ENCODE assay signal across 19 cellular contexts in genomic region chr4:37763164-37763444, GRCh38.
DNase-seq lines count a peak whose midpoint lies in the region; ATAC-seq, FAIRE-seq and TF ChIP-seq lines count a peak whose summit lies in the region.
"Had no signal": no experiment of that assay in that cellular context is flagged by ENCODE, and none has a peak within 500 bp of the region (broad histone marks: within the 10 kb centered on the region; RNA-seq: fewer than 3 reads in every experiment).

No MANE protein-coding gene starts in this region.

- H3K79me2 ChIP-seq in Loucy (ENCODE audit: insufficient read depth, low read length) (no peaks in the 10 kb centered on the region), endothelial cell of umbilical vein (ENCODE audit: control insufficient read depth, insufficient read depth, low read length) (no peaks in the 10 kb centered on the region), neural progenitor cell (ENCODE audit: low read depth) (no peaks in the 10 kb centered on the region)

- no peaks in the 10 kb centered on the region for H3K9me3 ChIP-seq in Loucy (ENCODE audit: insufficient read depth, low read depth, low read length)
- H3K9me3 ChIP-seq in endothelial cell of umbilical vein (replicated peaks; ENCODE audit: control insufficient read depth, insufficient read depth, low read length): no peaks in the 10 kb centered on the region
- H3K9me3 ChIP-seq in neural progenitor cell (ENCODE audit: low read depth): no peaks in the 10 kb centered on the region
- H3K9me3 ChIP-seq in right cardiac atrium (ENCODE audit: control insufficient read depth, low read length): no peaks in the 10 kb centered on the region
- H3K9me3 ChIP-seq: BE2C, Caco-2 had no signal

- peaks cover 7% of the 10 kb centered on the region for H3K4me1 Mint-ChIP-seq in neural progenitor cell

- intact Hi-C loops in endothelial cell of umbilical vein (cut with micrococcal nuclease) (no loop called here), right cardiac atrium (cut with DNase I) (no loop called here)

- CTCF ChIA-PET in endothelial cell of umbilical vein (lab: Charles Lee): no interaction called here

- DNase-seq in endothelial cell of umbilical vein (ENCODE audit: low read depth, low spot score): no peak
- DNase-seq in neural progenitor cell (ENCODE audit: low spot score): no peak
- DNase-seq in mesenteric fat pad (ENCODE audit: low spot score): no peak
- DNase-seq in right cardiac atrium: no peak
- no peak for DNase-seq in AG08396 (ENCODE audit: low spot score)
- no peak for DNase-seq in frontal cortex (ENCODE audit: low spot score in 2 of 2)
- DNase-seq: CD4-positive, alpha-beta T cell; GDM1; NCI-H187 treated with DMSO at 0.1 percent for 48 hours; NCI-H2227 treated with DMSO at 0.1 percent for 48 hours; NCI-H524; SIG-M5 had no signal

- WGBS in right cardiac atrium: 42% methylated on average over 1 of the region's 1 CpG

- H4K20me1 ChIP-seq in Loucy (ENCODE audit: insufficient read depth, low read length, poor library complexity, severe bottlenecking) (no peaks in the 10 kb centered on the region), endothelial cell of umbilical vein (replicated peaks; ENCODE audit: control insufficient read depth, extremely low read depth, insufficient read depth, low read length) (no peaks in the 10 kb centered on the region), neural progenitor cell (ENCODE audit: low read depth) (no peaks in the 10 kb centered on the region)

- H3K9ac ChIP-seq in Loucy (ENCODE audit: low read depth, low read length, poor library complexity, severe bottlenecking) (no peak overlapping the region), endothelial cell of umbilical vein (replicated peaks; ENCODE audit: extremely low read depth, insufficient read depth, low read length) (no peak overlapping the region), neural progenitor cell (no peak overlapping the region)

- H3K4me3 ChIP-seq in Loucy (ENCODE audit: low read length, poor library complexity, severe bottlenecking): no peak overlapping the region
- H3K4me3 ChIP-seq in endothelial cell of umbilical vein (replicated peaks in 1 of 3; ENCODE audit: insufficient read depth in 1 of 3, low read depth in 1 of 3, low read length in 3 of 3): no peak overlapping the region
- no peak overlapping the region for H3K4me3 ChIP-seq in neural progenitor cell
- no peak overlapping the region for H3K4me3 ChIP-seq in right cardiac atrium (ENCODE audit: low read length)

- H3K9me1 ChIP-seq in endothelial cell of umbilical vein (replicated peaks; ENCODE audit: control insufficient read depth, extremely low read depth, insufficient read depth, low read length): no peaks in the 10 kb centered on the region

- no peak overlapping the region for H3K4me3 Mint-ChIP-seq in neural progenitor cell
- H3K4me3 Mint-ChIP-seq: CD4-positive, alpha-beta T cell had no signal

- no peaks in the 10 kb centered on the region for H3K9me3 Mint-ChIP-seq in neural progenitor cell
- H3K9me3 Mint-ChIP-seq: CD4-positive, alpha-beta T cell had no signal

- no peaks in the 10 kb centered on the region for H3K36me3 Mint-ChIP-seq in neural progenitor cell

- H3K4me1 ChIP-seq in Loucy (ENCODE audit: insufficient read depth, low read length, poor library complexity, severe bottlenecking): peaks cover 16% of the 10 kb centered on the region
- H3K4me1 ChIP-seq in endothelial cell of umbilical vein (ENCODE audit: control insufficient read depth, extremely low read depth, insufficient read depth, low read length): no peaks in the 10 kb centered on the region
- no peaks in the 10 kb centered on the region for H3K4me1 ChIP-seq in neural progenitor cell
- no peaks in the 10 kb centered on the region for H3K4me1 ChIP-seq in right cardiac atrium (ENCODE audit: control insufficient read depth, insufficient read depth, low read length)
- H3K4me1 ChIP-seq: BE2C, Caco-2 had no signal

- TF ChIP-seq CTCF in 22Rv1 (IDR thresholded peaks at IDR 0.05) (no peak), Loucy (conservative IDR thresholded peaks at IDR 0.05; ENCODE audit: low read length) (no peak), endothelial cell of umbilical vein (IDR thresholded peaks at IDR 0.05; ENCODE audit: extremely low read depth in 1 of 2, insufficient read depth in 1 of 2, low read depth in 1 of 2, low read length in 2 of 2) (no peak), neural progenitor cell (IDR thresholded peaks at IDR 0.05) (no peak)

- no peak overlapping the region for H3K27ac Mint-ChIP-seq in neural progenitor cell
- H3K27ac Mint-ChIP-seq: CD4-positive, alpha-beta T cell had no signal

- H3F3A ChIP-seq in Loucy (ENCODE audit: low read depth) (no peaks in the 10 kb centered on the region), neural progenitor cell (ENCODE audit: low read depth) (no peaks in the 10 kb centered on the region)

- no peak for TF ChIP-seq POLR2A in endothelial cell of umbilical vein (IDR thresholded peaks at IDR 0.05; ENCODE audit: low read depth, low read length)

- H3K27me3 ChIP-seq in Loucy (ENCODE audit: insufficient read depth, low read length, poor library complexity, severe bottlenecking): no peaks in the 10 kb centered on the region
- H3K27me3 ChIP-seq in endothelial cell of umbilical vein (ENCODE audit: control insufficient read depth in 2 of 2, insufficient read depth in 2 of 2, low read length in 2 of 2): peaks cover 7 to 14% of the 10 kb centered on the region in 2 experiments
- H3K27me3 ChIP-seq in neural progenitor cell: no peaks in the 10 kb centered on the region
- H3K27me3 ChIP-seq in right cardiac atrium (ENCODE audit: control insufficient read depth, insufficient read depth): peaks cover 3% of the 10 kb centered on the region
- H3K27me3 ChIP-seq: BE2C had no signal

- no TSS peak for BruUV-seq in endothelial cell of umbilical vein (replicated peaks; lab: Mats Ljungman, UMichigan)

- no peaks in the 10 kb centered on the region for H3K36me3 ChIP-seq in Loucy (ENCODE audit: insufficient read depth, low read length)
- no peaks in the 10 kb centered on the region for H3K36me3 ChIP-seq in endothelial cell of umbilical vein (ENCODE audit: control insufficient read depth in 2 of 2, extremely low read depth in 1 of 2, insufficient read depth in 2 of 2, low read length in 2 of 2)
- H3K36me3 ChIP-seq in neural progenitor cell: no peaks in the 10 kb centered on the region
- H3K36me3 ChIP-seq: BE2C had no signal

- dilution Hi-C loops in endothelial cell of umbilical vein (cut with MboI; ENCODE audit: extremely low pct_ligation_motif_present, low sequenced_read_pairs): no loop called here

- ATAC-seq in right cardiac atrium: no peak
- ATAC-seq: PC-3 had no signal

- H2AFZ ChIP-seq in Loucy (ENCODE audit: low read length) (peak overlapping the region; percentile 30; the same call in 1 of the 2 replicates), endothelial cell of umbilical vein (ENCODE audit: low read depth, low read length) (peak overlapping the region; percentile 42), neural progenitor cell (replicated peaks) (peak overlapping the region; percentile 65)

- POLR2A ChIA-PET in endothelial cell of umbilical vein (lab: Charles Lee): no interaction called here

- 0 out of 2 replicates have a peak overlapping the region, but pooled peaks have one; percentile 31 for H3K27ac ChIP-seq in 22Rv1
- H3K27ac ChIP-seq in endothelial cell of umbilical vein (ENCODE audit: insufficient read depth, low read depth, low read length): no peak overlapping the region
- no peak overlapping the region for H3K27ac ChIP-seq in neural progenitor cell
- no peak overlapping the region for H3K27ac ChIP-seq in right cardiac atrium (ENCODE audit: low read length)
- H3K27ac ChIP-seq: RWPE1 had no signal

- FAIRE-seq in endothelial cell of umbilical vein (lab: Jason Lieb, UNC): no peak
- no peak for FAIRE-seq in frontal cortex (lab: Jason Lieb, UNC)
- FAIRE-seq: HTR-8/SVneo had no signal

- no peaks in the 10 kb centered on the region for H3K9me2 ChIP-seq in Loucy (replicated peaks; ENCODE audit: low read depth, low read length)

- no peaks in the 10 kb centered on the region for H3K27me3 Mint-ChIP-seq in neural progenitor cell (ENCODE audit: insufficient read depth, low read depth)
- H3K27me3 Mint-ChIP-seq: CD4-positive, alpha-beta T cell had no signal

- H3K4me2 ChIP-seq in Loucy (ENCODE audit: low read depth, low read length, poor library complexity, severe bottlenecking): no peak overlapping the region
- H3K4me2 ChIP-seq in endothelial cell of umbilical vein (ENCODE audit: insufficient read depth, low read length): no peak overlapping the region
- H3K4me2 ChIP-seq in neural progenitor cell: no peak overlapping the region

TF ChIP-seq in endothelial cell of umbilical vein, 7 proteins besides CTCF, POLR2A, EP300 and RAD21:
- TF ChIP-seq JUN (IDR thresholded peaks at IDR 0.05; ENCODE audit: borderline replicate concordance, insufficient read depth, insufficient read length, low read depth) (no peak), FOS (IDR thresholded peaks at IDR 0.05; ENCODE audit: borderline replicate concordance, insufficient read depth, low read length) (no peak), EZH2 (IDR thresholded peaks at IDR 0.05; ENCODE audit: borderline replicate concordance, low read depth, low read length, severe bottlenecking) (no peak), POLR2AphosphoS5 (IDR thresholded peaks at IDR 0.05; ENCODE audit: insufficient read depth, low read depth, low read length) (no peak), MYC (IDR thresholded peaks at IDR 0.05; ENCODE audit: low read depth, low read length) (no peak), GATA2 (IDR thresholded peaks at IDR 0.05; ENCODE audit: insufficient read depth, insufficient read length, low read depth, low read length) (no peak)
- TF ChIP-seq, protein P1, sequence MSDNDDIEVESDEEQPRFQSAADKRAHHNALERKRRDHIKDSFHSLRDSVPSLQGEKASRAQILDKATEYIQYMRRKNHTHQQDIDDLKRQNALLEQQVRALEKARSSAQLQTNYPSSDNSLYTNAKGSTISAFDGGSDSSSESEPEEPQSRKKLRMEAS (IDR thresholded peaks at IDR 0.05; ENCODE audit: insufficient read depth, insufficient read length): no peak
